9 cellular contexts compared by ENCODE assay signal in the genomic region with DNA sequence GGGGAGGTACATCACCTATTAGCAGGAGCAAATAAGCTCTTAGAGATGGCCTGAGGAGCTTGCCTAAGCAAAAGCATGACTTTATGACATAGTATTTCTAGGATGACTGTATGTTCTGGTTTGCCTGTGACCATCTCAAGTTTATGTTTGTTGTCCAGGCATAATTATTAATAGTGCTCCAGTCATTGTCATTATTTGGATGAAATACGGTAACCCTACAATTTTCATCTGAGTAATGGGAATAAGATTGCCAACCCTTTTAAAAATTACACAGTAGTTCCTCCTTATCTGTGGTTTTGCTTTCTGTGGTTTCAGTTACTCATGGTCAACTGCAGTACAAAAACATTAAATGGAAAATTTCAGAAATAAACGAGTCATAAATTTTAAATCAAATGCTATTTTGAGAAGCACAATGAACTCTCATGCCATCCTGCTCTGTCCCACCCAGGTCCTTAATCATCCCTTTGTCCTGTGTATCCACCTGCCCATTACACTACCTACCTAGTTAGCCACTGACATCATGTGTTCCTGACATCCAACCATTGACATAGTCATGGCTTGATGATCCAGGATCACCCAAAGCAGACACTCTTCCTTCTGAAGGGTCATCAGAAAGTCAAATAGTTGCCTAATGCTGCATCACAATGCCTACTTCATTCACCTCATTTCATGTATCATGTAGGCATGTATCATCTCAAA. TPM values are rescaled to one million over a fixed set of nuclear protein-coding genes. Genes with fewer than 3 reads are reported as not detected.
DNase-seq lines count a peak whose midpoint lies in the region; ATAC-seq, FAIRE-seq and TF ChIP-seq lines count a peak whose summit lies in the region.
"Had no signal": no experiment of that assay in that cellular context is flagged by ENCODE, and none has a peak within 500 bp of the region (broad histone marks: within the 10 kb centered on the region; RNA-seq: fewer than 3 reads in every experiment).

No MANE protein-coding gene starts in this region.

- DNase-seq in NOMO-1 (lab: John Stamatoyannopoulos, UW; ENCODE audit: unreplicated experiment in 2 of 2) (peak; percentile 19 to 64), left lung (no peak), natural killer cell (no peak), GM19239 (ENCODE audit: insufficient read length, low spot score) (no peak)

- peaks cover 0 to 19% of the 10 kb centered on the region in 2 donors for H3K9me3 ChIP-seq in left lung

- H3K36me3 Mint-ChIP-seq in natural killer cell = peaks cover 11% of the 10 kb centered on the region

- H3K27me3 Mint-ChIP-seq in natural killer cell (ENCODE audit: low read depth in 2 of 2) = peaks cover 0 to 11% of the 10 kb centered on the region in 2 donors

- H3K27ac Mint-ChIP-seq in natural killer cell = no peak overlapping the region
- H3K27ac Mint-ChIP-seq: T-helper 1 cell treated with Interleukin-12 subunit alpha and Interleukin-12 subunit beta and Interleukin-4 antibody, amounts not matched to agents 30 μg/mL and 1 μg/mL, for 36 hours had no signal

- H3K4me1 ChIP-seq in left lung = no peaks in the 10 kb centered on the region

- no peaks in the 10 kb centered on the region for H3K27me3 ChIP-seq in left lung

- no peak for FAIRE-seq in GM19239 (lab: Jason Lieb, UNC)

- intact Hi-C loops in left lung (cut with DNase I) (no loop called here), natural killer cell (cut with micrococcal nuclease) (no loop called here)

- no peak overlapping the region for H3K4me3 Mint-ChIP-seq in natural killer cell
- H3K4me3 Mint-ChIP-seq: T-helper 1 cell treated with Interleukin-12 subunit alpha and Interleukin-12 subunit beta and Interleukin-4 antibody, amounts not matched to agents 30 μg/mL and 1 μg/mL, for 36 hours had no signal

- H3K36me3 ChIP-seq in left lung = no peaks in the 10 kb centered on the region

- H3K4me3 ChIP-seq in left lung = no peak overlapping the region

- ATAC-seq in GM18519 (IDR thresholded peaks at IDR 0.05; ENCODE audit: low FRiP score, unreplicated experiment) = peak; percentile 71
- peak; percentile 74 for ATAC-seq in HG02642 (IDR thresholded peaks at IDR 0.05; ENCODE audit: poor library complexity, unreplicated experiment)
- peak; percentile 23 for ATAC-seq in left lung
- ATAC-seq in natural killer cell = no peak
- ATAC-seq in GM21737 (IDR thresholded peaks at IDR 0.05; ENCODE audit: unreplicated experiment) = no peak
- ATAC-seq in SK-N-SH treated with all-trans-retinoic acid at 6 μM for 48 hours = no peak

- TF ChIP-seq CTCF in left lung (IDR thresholded peaks at IDR 0.05) (no peak), natural killer cell (IDR thresholded peaks at IDR 0.05) (no peak)

- peaks cover 5 to 6% of the 10 kb centered on the region in 2 donors for H3K4me1 Mint-ChIP-seq in natural killer cell

- no peak overlapping the region for H3K27ac ChIP-seq in left lung

- peaks cover 3 to 12% of the 10 kb centered on the region in 2 donors for H3K9me3 Mint-ChIP-seq in natural killer cell

TF ChIP-seq in SK-N-SH treated with all-trans-retinoic acid at 6 μM for 48 hours, 23 proteins besides CTCF, POLR2A, EP300 and RAD21:
- no peak for TF ChIP-seq ZNF70 (CRISPR knock-in tag; IDR thresholded peaks at IDR 0.05)
- TF ChIP-seq ZFP30 (CRISPR knock-in tag; IDR thresholded peaks at IDR 0.05) = no peak
- no peak for TF ChIP-seq RARB (CRISPR knock-in tag; IDR thresholded peaks at IDR 0.05)
- TF ChIP-seq, protein P1, sequence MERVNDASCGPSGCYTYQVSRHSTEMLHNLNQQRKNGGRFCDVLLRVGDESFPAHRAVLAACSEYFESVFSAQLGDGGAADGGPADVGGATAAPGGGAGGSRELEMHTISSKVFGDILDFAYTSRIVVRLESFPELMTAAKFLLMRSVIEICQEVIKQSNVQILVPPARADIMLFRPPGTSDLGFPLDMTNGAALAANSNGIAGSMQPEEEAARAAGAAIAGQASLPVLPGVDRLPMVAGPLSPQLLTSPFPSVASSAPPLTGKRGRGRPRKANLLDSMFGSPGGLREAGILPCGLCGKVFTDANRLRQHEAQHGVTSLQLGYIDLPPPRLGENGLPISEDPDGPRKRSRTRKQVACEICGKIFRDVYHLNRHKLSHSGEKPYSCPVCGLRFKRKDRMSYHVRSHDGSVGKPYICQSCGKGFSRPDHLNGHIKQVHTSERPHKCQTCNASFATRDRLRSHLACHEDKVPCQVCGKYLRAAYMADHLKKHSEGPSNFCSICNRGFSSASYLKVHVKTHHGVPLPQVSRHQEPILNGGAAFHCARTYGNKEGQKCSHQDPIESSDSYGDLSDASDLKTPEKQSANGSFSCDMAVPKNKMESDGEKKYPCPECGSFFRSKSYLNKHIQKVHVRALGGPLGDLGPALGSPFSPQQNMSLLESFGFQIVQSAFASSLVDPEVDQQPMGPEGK (CRISPR knock-in tag; IDR thresholded peaks at IDR 0.05; ENCODE audit: borderline replicate concordance) = no peak
- no peak for TF ChIP-seq ZNF565 (CRISPR knock-in tag; conservative IDR thresholded peaks at IDR 0.05; ENCODE audit: low read depth)
- no peak for TF ChIP-seq PPARA (CRISPR knock-in tag; IDR thresholded peaks at IDR 0.05; ENCODE audit: borderline replicate concordance)
- TF ChIP-seq CSDC2 (CRISPR knock-in tag; IDR thresholded peaks at IDR 0.05) = no peak
- TF ChIP-seq, protein P2, sequence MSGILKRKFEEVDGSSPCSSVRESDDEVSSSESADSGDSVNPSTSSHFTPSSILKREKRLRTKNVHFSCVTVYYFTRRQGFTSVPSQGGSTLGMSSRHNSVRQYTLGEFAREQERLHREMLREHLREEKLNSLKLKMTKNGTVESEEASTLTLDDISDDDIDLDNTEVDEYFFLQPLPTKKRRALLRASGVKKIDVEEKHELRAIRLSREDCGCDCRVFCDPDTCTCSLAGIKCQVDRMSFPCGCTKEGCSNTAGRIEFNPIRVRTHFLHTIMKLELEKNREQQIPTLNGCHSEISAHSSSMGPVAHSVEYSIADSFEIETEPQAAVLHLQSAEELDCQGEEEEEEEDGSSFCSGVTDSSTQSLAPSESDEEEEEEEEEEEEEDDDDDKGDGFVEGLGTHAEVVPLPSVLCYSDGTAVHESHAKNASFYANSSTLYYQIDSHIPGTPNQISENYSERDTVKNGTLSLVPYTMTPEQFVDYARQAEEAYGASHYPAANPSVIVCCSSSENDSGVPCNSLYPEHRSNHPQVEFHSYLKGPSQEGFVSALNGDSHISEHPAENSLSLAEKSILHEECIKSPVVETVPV (CRISPR knock-in tag; IDR thresholded peaks at IDR 0.05) = no peak
- TF ChIP-seq ZFP3 (CRISPR knock-in tag; IDR thresholded peaks at IDR 0.05) = no peak
- TF ChIP-seq ZNF8 (CRISPR knock-in tag; IDR thresholded peaks at IDR 0.05) = no peak
- TF ChIP-seq, protein P3, sequence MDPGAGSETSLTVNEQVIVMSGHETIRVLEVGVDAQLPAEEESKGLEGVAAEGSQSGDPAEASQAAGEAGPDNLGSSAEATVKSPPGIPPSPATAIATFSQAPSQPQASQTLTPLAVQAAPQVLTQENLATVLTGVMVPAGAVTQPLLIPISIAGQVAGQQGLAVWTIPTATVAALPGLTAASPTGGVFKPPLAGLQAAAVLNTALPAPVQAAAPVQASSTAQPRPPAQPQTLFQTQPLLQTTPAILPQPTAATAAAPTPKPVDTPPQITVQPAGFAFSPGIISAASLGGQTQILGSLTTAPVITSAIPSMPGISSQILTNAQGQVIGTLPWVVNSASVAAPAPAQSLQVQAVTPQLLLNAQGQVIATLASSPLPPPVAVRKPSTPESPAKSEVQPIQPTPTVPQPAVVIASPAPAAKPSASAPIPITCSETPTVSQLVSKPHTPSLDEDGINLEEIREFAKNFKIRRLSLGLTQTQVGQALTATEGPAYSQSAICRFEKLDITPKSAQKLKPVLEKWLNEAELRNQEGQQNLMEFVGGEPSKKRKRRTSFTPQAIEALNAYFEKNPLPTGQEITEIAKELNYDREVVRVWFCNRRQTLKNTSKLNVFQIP (CRISPR knock-in tag; IDR thresholded peaks at IDR 0.05; ENCODE audit: borderline replicate concordance, low read depth) = no peak

RNA-seq across cellular contexts. Expression of a gene that starts 27.0 kb away (rescaled TPM):
- total RNA-seq in left lung = 10 to 100 TPM; 20.6 to 21.0 TPM
- total RNA-seq in natural killer cell = 10 to 100 TPM; 14.1 to 20.1 (median 17.1) TPM

Comparison
In these comparisons a context has a peak if more than half of its experiments do, and no peak if none do; other contexts are left out.
1. ATAC-seq: peak in GM18519 (single experiment), HG02642 (single experiment) and left lung (single experiment); none in natural killer cell (0 of 3), GM21737 (single experiment) and SK-N-SH treated with all-trans-retinoic acid at 6 μM for 48 hours (single experiment).
2. DNase-seq: peak in NOMO-1 (2 of 2); none in left lung (0 of 2), natural killer cell (single experiment) and GM19239 (single experiment).